In the genomic region with DNA sequence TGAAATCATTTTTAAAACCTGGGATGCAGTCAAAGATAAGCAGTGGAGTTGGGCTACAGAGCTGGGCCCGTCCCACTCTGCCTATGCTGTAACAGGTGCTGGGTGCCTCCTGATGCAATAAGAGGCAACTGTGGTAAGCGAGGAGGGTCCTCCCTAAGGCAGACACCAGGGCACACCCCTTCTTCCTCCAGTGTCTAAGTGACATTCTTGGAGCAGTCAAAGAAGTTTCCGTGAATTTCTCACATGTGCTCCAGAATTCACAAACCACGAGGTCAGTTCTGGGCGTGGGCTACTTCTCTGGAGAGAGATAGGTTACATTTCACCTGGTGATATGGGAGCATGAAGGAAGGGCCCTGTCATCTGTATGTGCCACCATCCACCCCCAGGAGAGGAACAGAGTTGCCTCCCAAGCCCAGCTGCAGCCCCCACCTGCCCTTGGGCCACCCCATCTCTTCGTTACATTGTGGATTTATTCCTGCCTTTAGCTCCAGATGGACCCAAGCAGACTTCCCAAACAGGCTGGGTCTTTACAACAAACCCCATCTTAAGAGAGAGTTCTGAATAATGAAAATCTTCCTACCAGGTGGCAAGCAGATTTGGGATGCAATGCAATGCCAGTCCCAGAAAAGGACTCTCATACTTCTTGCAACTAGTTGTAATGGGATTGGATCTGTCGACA, we compare ENCODE assay signal across 17 cellular contexts.
DNase-seq lines count a peak whose midpoint lies in the region; ATAC-seq and TF ChIP-seq lines count a peak whose summit lies in the region.
"Had no signal": no experiment of that assay in that cellular context is flagged by ENCODE, and none has a peak within 500 bp of the region (broad histone marks: within the 10 kb centered on the region; RNA-seq: fewer than 3 reads in every experiment).

No MANE protein-coding gene starts in this region.

- 84 to 90% methylated on average over 5 to 6 of the region's 7 CpGs for whole genome bisulfite sequencing in gastroesophageal sphincter (ENCODE audit: low coverage in 1 of 2), 2 donors

- TF ChIP-seq POLR2A in HCT116 (IDR thresholded peaks at IDR 0.05; ENCODE audit: borderline replicate concordance, extremely low read depth, insufficient read depth, insufficient read length) (no peak), gastroesophageal sphincter (IDR thresholded peaks at IDR 0.05) (no peak)

- peaks cover 4% of the 10 kb centered on the region; the same call in 1 of the 2 replicates for H4K20me1 ChIP-seq in DND-41 (ENCODE audit: insufficient read depth, low read length)
- no peaks in the 10 kb centered on the region for H4K20me1 ChIP-seq in HCT116 (ENCODE audit: insufficient read depth)

- TF ChIP-seq EP300 in gastroesophageal sphincter (IDR thresholded peaks at IDR 0.05), result no peak

- intact Hi-C loops in HCT116 (cut with micrococcal nuclease), result no loop called here

- POLR2A ChIA-PET in HCT116 (lab: Charles Lee), result no interaction called here

- TF ChIP-seq RAD21 in HCT116 (IDR thresholded peaks at IDR 0.05; ENCODE audit: low read depth), result no peak

- no peak overlapping the region for H3K4me2 ChIP-seq in DND-41 (ENCODE audit: insufficient read depth, low read length)
- no peak overlapping the region for H3K4me2 ChIP-seq in HCT116 (ENCODE audit: low read length)
- H3K4me2 ChIP-seq: PC-9 had no signal

- no peak overlapping the region for H3K9ac ChIP-seq in DND-41 (ENCODE audit: low read depth, low read length)
- no peak overlapping the region for H3K9ac ChIP-seq in HCT116 (ENCODE audit: low read length)

- H3K27me3 ChIP-seq in DND-41 (ENCODE audit: insufficient read depth, low read length, poor library complexity) (peaks cover 69% of the 10 kb centered on the region), HCT116 (ENCODE audit: insufficient read depth, low read length) (peaks cover 95% of the 10 kb centered on the region), gastroesophageal sphincter (no peaks in the 10 kb centered on the region)
- H3K27me3 ChIP-seq: SJCRH30 had no signal

- H3K4me1 ChIP-seq in DND-41 (ENCODE audit: insufficient read depth, low read length), result peaks cover 4% of the 10 kb centered on the region; the same call in 1 of the 2 replicates
- H3K4me1 ChIP-seq in HCT116 (ENCODE audit: control insufficient read depth in 1 of 2, insufficient read depth in 2 of 2, low read length in 2 of 2), result no peaks in the 10 kb centered on the region
- peaks cover 0 to 20% (median 0%) of the 10 kb centered on the region in 3 donors for H3K4me1 ChIP-seq in gastroesophageal sphincter
- H3K4me1 ChIP-seq: SJCRH30 had no signal

- TF ChIP-seq CTCF in DND-41 (IDR thresholded peaks at IDR 0.05; ENCODE audit: borderline replicate concordance, extremely low read depth, low read length, poor library complexity, severe bottlenecking), result no peak
- no peak for TF ChIP-seq CTCF in HCT116 (IDR thresholded peaks at IDR 0.05 in 2 of 3, conservative IDR thresholded peaks at IDR 0.05 in 1 of 3; ENCODE audit: borderline replicate concordance in 1 of 3, insufficient read depth in 1 of 3, low read depth in 2 of 3, low read length in 2 of 3)
- no peak for TF ChIP-seq CTCF in gastroesophageal sphincter (IDR thresholded peaks at IDR 0.05)

- DNase-seq in DND-41 (peak; percentile 35), HCT116 (ENCODE audit: low read depth, low spot score) (no peak), OCI-M1 (lab: John Stamatoyannopoulos, UW) (peak; percentile 89), amygdala (lab: John Stamatoyannopoulos, UW) (no peak)
- DNase-seq in activated effector memory CD4-positive, alpha-beta T cell treated with Interleukin-2 at 50 U/mL for 16 hours, result no peak
- DNase-seq: AML-193, DMS79 treated with DMSO at 0.1 percent for 48 hours, H7, NCI-H1105, NCI-H510A treated with DMSO at 0.1 percent for 48 hours, NCI-H82, PC-9, SJCRH30 had no signal

- H3K27ac ChIP-seq in DND-41 (ENCODE audit: low read length) (no peak overlapping the region), HCT116 (ENCODE audit: low read depth, low read length) (no peak overlapping the region), gastroesophageal sphincter (peak overlapping the region in 3 of 4 donors; percentile 8 to 52 (median 48))
- H3K27ac ChIP-seq: C4-2B, PC-9, RWPE1, SJCRH30 had no signal

- H2AFZ ChIP-seq in DND-41 (ENCODE audit: low read depth, low read length) (no peak overlapping the region), HCT116 (ENCODE audit: low read depth, low read length, poor library complexity, severe bottlenecking) (no peak overlapping the region)
- H2AFZ ChIP-seq: PC-9 had no signal

- H3K36me3 ChIP-seq in DND-41 (ENCODE audit: insufficient read depth, low read length) (no peaks in the 10 kb centered on the region), HCT116 (ENCODE audit: control insufficient read depth in 1 of 2, insufficient read depth in 2 of 2, low read length in 2 of 2) (no peaks in the 10 kb centered on the region), gastroesophageal sphincter (peaks cover 0 to 85% of the 10 kb centered on the region in 2 donors)

- CTCF ChIA-PET in HCT116 (lab: Charles Lee), result no interaction called here

- H3K79me2 ChIP-seq in DND-41 (ENCODE audit: insufficient read depth, low read length) (no peaks in the 10 kb centered on the region), HCT116 (ENCODE audit: insufficient read depth, low read length) (no peaks in the 10 kb centered on the region)

- H3K4me3 ChIP-seq in DND-41 (ENCODE audit: low read depth in 1 of 2, low read length in 2 of 2) (no peak overlapping the region), HCT116 (replicated peaks in 1 of 2; ENCODE audit: low read depth in 1 of 2, low read length in 2 of 2) (no peak overlapping the region), gastroesophageal sphincter (no peak overlapping the region)
- H3K4me3 ChIP-seq: PC-9, SJCRH30 had no signal

- ATAC-seq in DND-41 (ENCODE audit: insufficient read depth, low read depth), result peak; percentile 80
- no peak for ATAC-seq in HCT116
- no peak for ATAC-seq in gastroesophageal sphincter
- ATAC-seq in HG03095 (IDR thresholded peaks at IDR 0.05; ENCODE audit: unreplicated experiment), result no peak

- BruUV-seq in HCT116 (replicated peaks; lab: Mats Ljungman, UMichigan), result no TSS peak

- H3K9me3 ChIP-seq in DND-41 (ENCODE audit: insufficient read depth, low read length, severe bottlenecking) (no peaks in the 10 kb centered on the region), HCT116 (ENCODE audit: control insufficient read depth in 1 of 2, insufficient read depth in 1 of 2, low read depth in 1 of 2, low read length in 2 of 2) (no peaks in the 10 kb centered on the region), gastroesophageal sphincter (no peaks in the 10 kb centered on the region)
- H3K9me3 ChIP-seq: SJCRH30 had no signal

- RAD21 ChIA-PET in HCT116 (lab: Charles Lee; ENCODE audit: low non-redundant PET in 1 of 2, low total read pairs in 2 of 2, uncharacterized antibody in 2 of 2, unreplicated experiment in 2 of 2), result no interaction called here

- H3K9me2 ChIP-seq in HCT116 (ENCODE audit: insufficient read depth), result no peaks in the 10 kb centered on the region

TF ChIP-seq in HCT116, 20 proteins besides CTCF, POLR2A, EP300 and RAD21:
- TF ChIP-seq SP1 (IDR thresholded peaks at IDR 0.05; ENCODE audit: low read depth) (no peak), POLR2AphosphoS5 (IDR thresholded peaks at IDR 0.05; ENCODE audit: low read depth, low read length) (no peak), EZH2phosphoT487 (IDR thresholded peaks at IDR 0.05; ENCODE audit: borderline replicate concordance) (no peak), SIN3A (IDR thresholded peaks at IDR 0.05; ENCODE audit: low read depth) (no peak), EZH2 (IDR thresholded peaks at IDR 0.05) (no peak), EGR1 (IDR thresholded peaks at IDR 0.05; ENCODE audit: low read depth) (no peak), CEBPB (IDR thresholded peaks at IDR 0.05; ENCODE audit: low read depth) (peak; percentile 45; the same call in 1 of the 2 replicates), ZNF274 (IDR thresholded peaks at IDR 0.05; ENCODE audit: low read depth, low read length) (no peak)

Comparison
In these comparisons a context has a peak if more than half of its experiments do, and no peak if none do; other contexts are left out.
1. DNase-seq: peak in DND-41 (single experiment) and OCI-M1 (single experiment); none in HCT116 (single experiment), amygdala (0 of 56) and activated effector memory CD4-positive, alpha-beta T cell treated with Interleukin-2 at 50 U/mL for 16 hours (single experiment).
2. H3K27ac ChIP-seq: peak in gastroesophageal sphincter (3 of 4); none in DND-41 (single experiment) and HCT116 (single experiment).